Comparison of ENCODE assay signal across 8 cellular contexts in the genomic region with DNA sequence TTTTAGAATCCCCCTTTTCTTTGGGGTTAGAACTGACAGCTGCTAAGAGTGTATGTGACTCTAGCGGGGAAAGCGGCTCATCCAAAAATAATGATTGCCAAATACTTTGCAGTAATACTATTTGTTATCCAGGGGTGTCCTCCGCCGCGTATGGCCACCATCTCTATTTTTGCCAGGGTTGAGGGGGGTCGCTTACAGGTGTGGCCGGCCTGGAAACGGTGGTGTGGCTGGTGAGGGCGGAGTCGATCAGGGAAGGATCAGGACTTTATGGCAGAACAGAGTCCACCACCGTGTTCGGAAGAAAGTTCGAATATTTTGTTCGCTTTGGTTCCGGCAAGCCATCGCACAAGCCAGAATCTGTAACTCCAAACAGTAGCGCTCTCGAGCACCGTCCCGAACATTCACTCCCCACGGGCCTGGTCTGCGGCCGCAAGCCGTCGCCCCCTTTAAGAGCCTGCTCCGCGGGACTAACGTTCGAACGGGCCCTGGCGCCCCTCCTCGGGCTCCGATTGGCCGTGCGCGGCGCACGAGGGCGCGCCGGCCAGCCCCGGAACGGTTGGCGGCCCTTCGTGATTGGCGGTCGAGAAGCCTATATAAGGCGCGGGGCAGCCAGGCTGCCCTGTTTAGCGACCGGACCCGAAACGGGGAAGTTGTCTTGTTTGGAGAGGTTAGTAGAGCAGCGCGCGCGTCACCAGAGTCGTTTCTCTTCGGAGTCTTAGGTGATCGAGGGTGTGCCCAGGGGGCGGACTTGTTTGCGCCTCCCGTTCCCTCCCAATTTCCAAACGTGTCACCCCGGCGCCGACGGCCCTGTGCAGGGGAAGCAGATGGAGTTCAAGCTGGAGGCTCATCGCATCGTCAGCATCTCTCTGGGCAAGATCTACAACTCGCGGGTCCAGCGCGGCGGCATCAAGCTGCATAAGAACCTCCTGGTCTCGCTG. TPM values are rescaled to one million over a fixed set of nuclear protein-coding genes. Genes with fewer than 3 reads are reported as not detected.
A peak's percentile ranks its signal among the peaks of the same experiment; 100 is the strongest.
DNase-seq lines count a peak whose midpoint lies in the region; ATAC-seq and TF ChIP-seq lines count a peak whose summit lies in the region.

IER5 (plus strand) TSS at position 622 of the 938 bp plus-strand sequence; CDS start at position 825, 203 bp downstream.

- 4 to 5% methylated on average over 76 of the region's 76 CpGs for WGBS in ectodermal cell, 2 experiments

- no peak for TF ChIP-seq CTCF in lower lobe of right lung (IDR thresholded peaks at IDR 0.05)

- intact Hi-C loops in lower lobe of right lung (cut with DNase I): no loop called here

- peak within 1 kb of the TSS; percentile 81 for H3K4me3 ChIP-seq in ectodermal cell (ENCODE audit: insufficient read depth, low read depth, low read length)
- peak within 1 kb of the TSS; percentile 96 for H3K4me3 ChIP-seq in lower lobe of right lung

- H3K27ac ChIP-seq in ectodermal cell (ENCODE audit: insufficient read depth, low read depth, low read length, poor library complexity, severe bottlenecking) (peak within 1 kb of the TSS; percentile 33), lower lobe of right lung (peak within 1 kb of the TSS; percentile 93)

- DNase-seq in COLO829 (ENCODE audit: low spot score) (peak; percentile 87), HT-29 (ENCODE audit: low spot score) (peak; percentile 98), lower lobe of right lung (peak; percentile 97)
- DNase-seq in NK-92 treated with Interleukin-12 subunit alpha and Interleukin-12 subunit beta, amount 100 ng/mL, for 24 hours (lab: John Stamatoyannopoulos, UW): peak; percentile 94
- DNase-seq in activated CD8-positive, alpha-beta memory T cell treated with anti-CD3 and anti-CD28 coated beads for 1 hour (ENCODE audit: extremely low read depth in 1 of 2, low read depth in 1 of 2): peak; percentile 91 to 92
- peak; percentile 92 to 95 (median 93) for DNase-seq in stimulated activated CD4-positive, alpha-beta T cell treated with anti-CD3 and anti-CD28 coated beads, TNF-alpha, amount 100 ng/mL, for 24 hours (ENCODE audit: low read depth in 3 of 3)

- H3K27me3 ChIP-seq in ectodermal cell (ENCODE audit: control insufficient read depth, insufficient read depth, low read length, poor library complexity, severe bottlenecking) (peaks cover 19% of the 10 kb centered on the region), lower lobe of right lung (ENCODE audit: low read depth) (no peaks in the 10 kb centered on the region)

- H3K9me3 ChIP-seq in ectodermal cell (ENCODE audit: control insufficient read depth, low read length) (no peaks in the 10 kb centered on the region), lower lobe of right lung (no peaks in the 10 kb centered on the region)

- ATAC-seq in GM21360 (IDR thresholded peaks at IDR 0.05; ENCODE audit: unreplicated experiment) (peak; percentile 59), lower lobe of right lung (peak; percentile 93 to 95)

- no peaks in the 10 kb centered on the region for H3K36me3 ChIP-seq in ectodermal cell (ENCODE audit: control insufficient read depth, insufficient read depth, low read length)
- H3K36me3 ChIP-seq in lower lobe of right lung: peaks cover 12% of the 10 kb centered on the region

- H3K4me1 ChIP-seq in ectodermal cell (ENCODE audit: control insufficient read depth, insufficient read depth, low read length) (peaks cover 6% of the 10 kb centered on the region), lower lobe of right lung (peaks cover 44% of the 10 kb centered on the region)

RNA-seq across cellular contexts. Expression of gene IER5, which starts in this region (rescaled TPM):
- 53.3 and 53.7 TPM in 2 replicates for total RNA-seq in HT-29 (2014; rRNA removed; shearing (Covaris generic))
- polyA plus RNA-seq in ectodermal cell (2013, experiment 1 of 4): 11.4 TPM
- polyA plus RNA-seq in ectodermal cell (2013, experiment 2 of 4): 9.9 TPM
- polyA plus RNA-seq in ectodermal cell (2013, experiment 3 of 4): 12.1 TPM
- polyA plus RNA-seq in ectodermal cell (2013, experiment 4 of 4): 10.4 TPM
- total RNA-seq in lower lobe of right lung: 33.2 TPM

Comparison
In these comparisons a context has a peak if more than half of its experiments do, and no peak if none do; other contexts are left out.
1. Peak in every context shown above with its lines: DNase-seq, ATAC-seq, H3K4me3 ChIP-seq and H3K27ac ChIP-seq.